Comparison of ENCODE assay signal across 13 cellular contexts in genomic region chr15:81105521-81105920, GRCh38. TPM values are rescaled to one million over a fixed set of nuclear protein-coding genes. Genes with fewer than 3 reads are reported as not detected.
DNase-seq lines count a peak whose midpoint lies in the region; ATAC-seq and TF ChIP-seq lines count a peak whose summit lies in the region.
"Had no signal": no experiment of that assay in that cellular context is flagged by ENCODE, and none has a peak within 500 bp of the region (broad histone marks: within the 10 kb centered on the region; RNA-seq: fewer than 3 reads in every experiment).

No MANE protein-coding gene starts in this region.

- ATAC-seq in esophagus mucosa (peak; percentile 37), HG02884 (IDR thresholded peaks at IDR 0.05; ENCODE audit: unreplicated experiment) (no peak)
- ATAC-seq: GM12878 had no signal

- TF ChIP-seq CTCF in AG10803 (conservative IDR thresholded peaks at IDR 0.05; ENCODE audit: low read length), result no peak

- H3K4me3 ChIP-seq in AG10803 (ENCODE audit: low read length), result no peak overlapping the region
- H3K4me3 ChIP-seq: GM12878, PC-9 had no signal

- DNase-seq in DMS 273 (lab: John Stamatoyannopoulos, UW; ENCODE audit: unreplicated experiment) (peak; percentile 54), DMS 273 treated with DMSO at 0.1 percent for 48 hours (lab: John Stamatoyannopoulos, UW) (no peak), AG10803 (ENCODE audit: low read depth) (peak; percentile 53), NCI-H69 (lab: John Stamatoyannopoulos, UW) (peak; percentile 27), HPDE6-E6E7 (ENCODE audit: extremely low spot score) (no peak)
- no peak for DNase-seq in activated T-cell treated with anti-CD3 and anti-CD28 coated beads, Interleukin-2, amount 50 U/mL, for 1 hour
- DNase-seq: NCI-H1694 treated with DMSO at 0.1 percent for 48 hours, NCI-H446 treated with DMSO at 0.1 percent for 48 hours, PC-9 had no signal

RNA-seq across cellular contexts. Expression of gene CFAP161, which starts 28.5 kb away (rescaled TPM):
- total RNA-seq in esophagus mucosa, result 0.36 TPM
- total RNA-seq: G401 had no signal

Comparison
In these comparisons a context has a peak if more than half of its experiments do, and no peak if none do; other contexts are left out.
1. DNase-seq: peak in DMS 273 (single experiment), AG10803 (single experiment) and NCI-H69 (single experiment); none in DMS 273 treated with DMSO at 0.1 percent for 48 hours (single experiment), HPDE6-E6E7 (single experiment) and activated T-cell treated with anti-CD3 and anti-CD28 coated beads, Interleukin-2, amount 50 U/mL, for 1 hour (single experiment).